8 cellular contexts compared by ENCODE assay signal in the genomic region with DNA sequence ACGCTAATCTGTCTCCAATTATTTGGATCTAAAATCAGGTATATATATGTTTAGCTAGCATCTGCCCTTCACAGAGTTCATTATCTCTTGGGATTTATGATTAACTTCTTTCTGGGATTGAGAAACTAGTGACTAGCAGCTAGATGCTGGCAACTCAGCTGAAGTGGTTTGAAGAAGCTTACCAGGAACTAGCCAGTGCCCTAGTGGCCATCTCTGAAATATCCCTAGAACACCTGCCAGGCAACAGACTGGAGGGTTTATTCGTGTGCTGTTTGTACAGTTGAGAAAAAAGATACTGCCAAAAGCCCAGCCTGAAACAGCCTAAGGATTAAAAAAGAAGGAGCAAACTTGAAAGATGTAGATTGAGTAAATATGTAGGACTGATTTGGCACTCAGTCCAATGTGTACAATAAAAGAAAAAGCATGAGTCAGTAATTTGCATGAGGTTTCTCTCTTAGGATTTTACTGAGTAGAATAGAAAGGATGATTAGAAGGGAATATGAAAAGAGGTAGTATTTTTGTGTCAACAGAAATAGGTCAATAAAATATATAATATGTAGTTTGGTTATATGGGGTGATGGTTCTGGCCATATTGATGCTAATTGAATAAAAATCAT.
DNase-seq lines count a peak whose midpoint lies in the region; ATAC-seq and TF ChIP-seq lines count a peak whose summit lies in the region.

No MANE protein-coding gene starts in this region.

- 0 out of 2 replicates have a peak overlapping the region, but pooled peaks have one; percentile 1 for H3K4me2 ChIP-seq in PC-3 (ENCODE audit: low read length)

- no peak overlapping the region for H2AFZ ChIP-seq in PC-3 (ENCODE audit: low read length)

- H3K27me3 ChIP-seq in PC-3 (ENCODE audit: low read length) (no peaks in the 10 kb centered on the region), esophagus muscularis mucosa (no peaks in the 10 kb centered on the region)

- 66% methylated on average over 2 of the region's 2 CpGs for WGBS in esophagus muscularis mucosa

- no peak for TF ChIP-seq EP300 in esophagus muscularis mucosa (IDR thresholded peaks at IDR 0.05)

- POLR2A ChIA-PET in PC-3 (lab: Charles Lee; ENCODE audit: unreplicated experiment) = interaction anchor here (0.7 kb wide), 2 partner anchors 22 to 305 kb away, joined by 5 to 7 read pairs; no protein-coding TSS in a partner anchor

- DNase-seq in PC-3 = peak; percentile 59
- DNase-seq in islet precursor cell = peak; percentile 68
- no peak for DNase-seq in SKM-1 treated with dmso at 0.1 percent for 144 hours (lab: John Stamatoyannopoulos, UW; ENCODE audit: unreplicated experiment)
- DNase-seq in stimulated activated CD4-positive, alpha-beta T cell treated with anti-CD3 and anti-CD28 coated beads, Interleukin-4, amount 100 ng/mL, for 4 hours = no peak
- no peak for DNase-seq in esophagus muscularis mucosa (ENCODE audit: extremely low spot score)
- DNase-seq in stimulated activated naive CD4-positive, alpha-beta T cell treated with Interleukin-2 at 50 U/mL for 16 hours (lab: John Stamatoyannopoulos, UW) = no peak

- CTCF ChIA-PET in PC-3 (lab: Charles Lee) = interaction anchor here (0.6 to 0.7 kb wide), 3 partner anchors 172 to 445 kb away, joined by 3 to 4 read pairs (median 3); no protein-coding TSS in a partner anchor

- peaks cover 11% of the 10 kb centered on the region; the same call in 1 of the 2 replicates for H3K4me1 ChIP-seq in PC-3 (ENCODE audit: insufficient read depth, low read length)
- H3K4me1 ChIP-seq in esophagus muscularis mucosa = peaks cover 0 to 9% (median 0%) of the 10 kb centered on the region in 4 donors

- TF ChIP-seq CTCF in PC-3 (conservative IDR thresholded peaks at IDR 0.05; ENCODE audit: low read depth, low read length) (peak; percentile 60), esophagus muscularis mucosa (IDR thresholded peaks at IDR 0.05) (no peak)

- no peaks in the 10 kb centered on the region for H3K79me2 ChIP-seq in PC-3 (ENCODE audit: low read length)

- ATAC-seq in GM18870 (IDR thresholded peaks at IDR 0.05; ENCODE audit: unreplicated experiment) (peak; percentile 75), HG02840 (IDR thresholded peaks at IDR 0.05; ENCODE audit: low FRiP score, unreplicated experiment) (peak; percentile 85), PC-3 (peak; percentile 94)

- TF ChIP-seq POLR2A in esophagus muscularis mucosa (IDR thresholded peaks at IDR 0.05; ENCODE audit: low read depth) = no peak

- no peak overlapping the region for H3K4me3 ChIP-seq in PC-3 (ENCODE audit: low read length)
- H3K4me3 ChIP-seq in esophagus muscularis mucosa = no peak overlapping the region

- no peaks in the 10 kb centered on the region for H3F3A ChIP-seq in PC-3 (ENCODE audit: low read length, unreplicated experiment)

- H3K27ac ChIP-seq in PC-3 (ENCODE audit: low read length) = peak overlapping the region; percentile 68
- H3K27ac ChIP-seq in esophagus muscularis mucosa (replicated peaks in 1 of 4) = no peak overlapping the region

- no peaks in the 10 kb centered on the region for H3K36me3 ChIP-seq in PC-3 (ENCODE audit: low read depth, low read length)
- H3K36me3 ChIP-seq in esophagus muscularis mucosa = no peaks in the 10 kb centered on the region

- intact Hi-C loops in PC-3 (cut with micrococcal nuclease) = loop anchor here (5.0 to 10.0 kb wide), 4 partner anchors 191 to 646 kb away; no protein-coding TSS in a partner anchor
- intact Hi-C loops in esophagus muscularis mucosa (cut with DNase I) = no loop called here

- BruUV-seq in PC-3 (replicated peaks; lab: Mats Ljungman, UMichigan) = no TSS peak

- no peak overlapping the region for H3K9ac ChIP-seq in PC-3 (ENCODE audit: low read length)

- no peaks in the 10 kb centered on the region for H4K20me1 ChIP-seq in PC-3 (ENCODE audit: low read length)

- no peaks in the 10 kb centered on the region for H3K9me2 ChIP-seq in PC-3 (replicated peaks; ENCODE audit: low read length)

- H3K9me3 ChIP-seq in PC-3 (ENCODE audit: low read length) (no peaks in the 10 kb centered on the region), esophagus muscularis mucosa (no peaks in the 10 kb centered on the region)

Comparison
In these comparisons a context has a peak if more than half of its experiments do, and no peak if none do; other contexts are left out.
1. DNase-seq: peak in PC-3 (single experiment) and islet precursor cell (single experiment); none in SKM-1 treated with dmso at 0.1 percent for 144 hours (single experiment), stimulated activated CD4-positive, alpha-beta T cell treated with anti-CD3 and anti-CD28 coated beads, Interleukin-4, amount 100 ng/mL, for 4 hours (0 of 2), esophagus muscularis mucosa (single experiment) and stimulated activated naive CD4-positive, alpha-beta T cell treated with Interleukin-2 at 50 U/mL for 16 hours (single experiment).
2. Peak in every context shown above with its lines, with median percentiles within 50 percentile points of each other: ATAC-seq.